ENCODE assay signal across 8 cellular contexts in the genomic region with DNA sequence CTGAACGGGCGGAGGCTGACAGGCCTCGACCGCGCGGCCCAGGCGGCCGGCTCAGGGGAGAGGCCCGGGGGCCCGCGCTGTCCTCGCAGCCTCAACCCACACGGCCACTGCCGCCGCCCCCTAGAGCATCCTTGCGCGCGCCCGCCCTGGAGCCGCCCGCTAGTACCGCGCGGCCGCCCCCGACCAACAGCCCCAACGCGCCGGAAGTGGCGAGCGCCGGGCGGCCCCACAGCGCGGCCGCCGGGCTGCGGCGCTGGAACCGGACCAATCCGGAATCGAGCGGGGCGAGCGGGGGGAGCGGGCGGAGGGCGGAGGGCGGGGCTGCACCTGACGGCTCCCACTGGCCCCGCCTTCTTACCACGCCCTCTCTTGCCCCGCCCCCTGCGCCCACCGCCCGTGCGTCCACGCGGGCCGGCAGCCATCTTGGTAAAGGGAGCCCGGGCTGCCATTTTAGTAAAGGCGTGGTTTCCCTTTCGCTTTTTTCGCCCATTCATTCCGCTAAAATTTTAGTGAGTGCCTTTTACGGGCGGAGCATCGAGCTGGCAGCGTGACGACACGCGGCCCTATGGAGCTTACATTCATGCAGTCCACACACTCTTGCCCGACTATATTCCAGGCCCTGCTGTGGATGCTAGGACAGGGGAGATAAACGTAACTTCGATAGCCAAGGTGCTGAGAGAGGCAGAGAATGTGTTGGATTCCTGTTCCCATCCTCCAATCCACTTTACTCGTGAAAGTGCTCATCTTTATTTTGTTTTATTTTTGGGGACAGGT. TPM values are rescaled to one million over a fixed set of nuclear protein-coding genes. Genes with fewer than 3 reads are reported as not detected.
A peak's percentile ranks its signal among the peaks of the same experiment; 100 is the strongest.
DNase-seq lines count a peak whose midpoint lies in the region; ATAC-seq and TF ChIP-seq lines count a peak whose summit lies in the region.

A gene with protein sequence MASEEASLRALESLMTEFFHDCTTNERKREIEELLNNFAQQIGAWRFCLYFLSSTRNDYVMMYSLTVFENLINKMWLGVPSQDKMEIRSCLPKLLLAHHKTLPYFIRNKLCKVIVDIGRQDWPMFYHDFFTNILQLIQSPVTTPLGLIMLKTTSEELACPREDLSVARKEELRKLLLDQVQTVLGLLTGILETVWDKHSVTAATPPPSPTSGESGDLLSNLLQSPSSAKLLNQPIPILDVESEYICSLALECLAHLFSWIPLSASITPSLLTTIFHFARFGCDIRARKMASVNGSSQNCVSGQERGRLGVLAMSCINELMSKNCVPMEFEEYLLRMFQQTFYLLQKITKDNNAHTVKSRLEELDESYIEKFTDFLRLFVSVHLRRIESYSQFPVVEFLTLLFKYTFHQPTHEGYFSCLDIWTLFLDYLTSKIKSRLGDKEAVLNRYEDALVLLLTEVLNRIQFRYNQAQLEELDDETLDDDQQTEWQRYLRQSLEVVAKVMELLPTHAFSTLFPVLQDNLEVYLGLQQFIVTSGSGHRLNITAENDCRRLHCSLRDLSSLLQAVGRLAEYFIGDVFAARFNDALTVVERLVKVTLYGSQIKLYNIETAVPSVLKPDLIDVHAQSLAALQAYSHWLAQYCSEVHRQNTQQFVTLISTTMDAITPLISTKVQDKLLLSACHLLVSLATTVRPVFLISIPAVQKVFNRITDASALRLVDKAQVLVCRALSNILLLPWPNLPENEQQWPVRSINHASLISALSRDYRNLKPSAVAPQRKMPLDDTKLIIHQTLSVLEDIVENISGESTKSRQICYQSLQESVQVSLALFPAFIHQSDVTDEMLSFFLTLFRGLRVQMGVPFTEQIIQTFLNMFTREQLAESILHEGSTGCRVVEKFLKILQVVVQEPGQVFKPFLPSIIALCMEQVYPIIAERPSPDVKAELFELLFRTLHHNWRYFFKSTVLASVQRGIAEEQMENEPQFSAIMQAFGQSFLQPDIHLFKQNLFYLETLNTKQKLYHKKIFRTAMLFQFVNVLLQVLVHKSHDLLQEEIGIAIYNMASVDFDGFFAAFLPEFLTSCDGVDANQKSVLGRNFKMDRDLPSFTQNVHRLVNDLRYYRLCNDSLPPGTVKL (minus strand): TSS at position 208 of the 774 bp plus-strand sequence. CDS start 597 bp downstream, outside the sequence.

- peaks cover 26 to 35% (median 32%) of the 10 kb centered on the region in 11 experiments for H3K36me3 ChIP-seq in BLaER1 treated with 17β-estradiol and CSF1 and Interleukin-3, amounts not matched to agents 10 nM and 100 nM
- peaks cover 0 to 22% of the 10 kb centered on the region in 2 donors for H3K36me3 ChIP-seq in left lung

- peaks cover 34 to 43% (median 41%) of the 10 kb centered on the region in 11 experiments; a peak in 20 of 22 replicates for H4K20me1 ChIP-seq in BLaER1 treated with 17β-estradiol and CSF1 and Interleukin-3, amounts not matched to agents 10 nM and 100 nM

- peak within 1 kb of the TSS; percentile 71 to 97 (median 92) for H3K27ac ChIP-seq in BLaER1 treated with 17β-estradiol and CSF1 and Interleukin-3, amounts not matched to agents 10 nM and 100 nM
- H3K27ac ChIP-seq in left lung = peak within 1 kb of the TSS; percentile 83 to 87

- H3K9me3 ChIP-seq in BLaER1 treated with 17β-estradiol and CSF1 and Interleukin-3, amounts not matched to agents 10 nM and 100 nM (replicated peaks in 1 of 11) = no peaks in the 10 kb centered on the region
- H3K9me3 ChIP-seq in left lung = no peaks in the 10 kb centered on the region

- no peaks in the 10 kb centered on the region for H3K27me3 ChIP-seq in BLaER1 treated with 17β-estradiol and CSF1 and Interleukin-3, amounts not matched to agents 10 nM and 100 nM
- no peaks in the 10 kb centered on the region for H3K27me3 ChIP-seq in left lung

- H3K4me3 ChIP-seq in BLaER1 treated with 17β-estradiol and CSF1 and Interleukin-3, amounts not matched to agents 10 nM and 100 nM = peak within 1 kb of the TSS; percentile 78 to 97 (median 93)
- H3K4me3 ChIP-seq in left lung = peak within 1 kb of the TSS; percentile 83 to 95

- no peak for TF ChIP-seq CTCF in left lung (IDR thresholded peaks at IDR 0.05)

- peak within 1 kb of the TSS; percentile 89 to 97 (median 94) for H3K9ac ChIP-seq in BLaER1 treated with 17β-estradiol and CSF1 and Interleukin-3, amounts not matched to agents 10 nM and 100 nM

- intact Hi-C loops in left lung (cut with DNase I) = no loop called here

- peak; percentile 93 for ATAC-seq in GM19372 (IDR thresholded peaks at IDR 0.05; ENCODE audit: low read depth, unreplicated experiment)
- ATAC-seq in HG03521 (IDR thresholded peaks at IDR 0.05; ENCODE audit: unreplicated experiment) = peak; percentile 88
- peak; percentile 97 for ATAC-seq in left lung

- peak within 1 kb of the TSS; percentile 73 to 98 (median 95) for H3K4me2 ChIP-seq in BLaER1 treated with 17β-estradiol and CSF1 and Interleukin-3, amounts not matched to agents 10 nM and 100 nM

- DNase-seq in NCI-H748 treated with DMSO at 0.1 percent for 48 hours (lab: John Stamatoyannopoulos, UW) (peak; percentile 65), dedifferentiated amniotic fluid mesenchymal stem cell (ENCODE audit: extremely low spot score) (peak; percentile 90), left lung (peak; percentile 97 to 98)
- peak; percentile 98 to 100 for DNase-seq in activated CD4-positive, alpha-beta T cell treated with anti-CD3 and anti-CD28 coated beads, Interleukin-2, amount 50 U/mL, for 24 hours (ENCODE audit: low read depth in 1 of 2, low spot score in 1 of 2)
- peak; percentile 97 for DNase-seq in stimulated activated CD4-positive, alpha-beta T cell treated with anti-CD3 and anti-CD28 coated beads, Interleukin-2, amount 100 ng/mL, for 4 hours (ENCODE audit: low read depth)

- peaks cover 33 to 46% (median 40%) of the 10 kb centered on the region in 10 experiments for H3K4me1 ChIP-seq in BLaER1 treated with 17β-estradiol and CSF1 and Interleukin-3, amounts not matched to agents 10 nM and 100 nM
- H3K4me1 ChIP-seq in left lung = peaks cover 6 to 43% of the 10 kb centered on the region in 2 donors

RNA-seq across cellular contexts. Expression of the gene that starts here (rescaled TPM):
- 100 to 1,000 TPM in 1 of 2 donors, 10 to 100 TPM in 1; 87.3 to 155 TPM for total RNA-seq in left lung

Comparison
In these comparisons a context has a peak if more than half of its experiments do, and no peak if none do; other contexts are left out.
1. Peak in every context shown above with its lines: DNase-seq, ATAC-seq, H3K4me3 ChIP-seq and H3K27ac ChIP-seq.